21 cellular contexts compared by ENCODE assay signal in genomic region chr12:93683410-93683809, GRCh38. TPM values are rescaled to one million over a fixed set of nuclear protein-coding genes. Genes with fewer than 3 reads are reported as not detected.
DNase-seq lines count a peak whose midpoint lies in the region; ATAC-seq and TF ChIP-seq lines count a peak whose summit lies in the region.
"Had no signal": no experiment of that assay in that cellular context is flagged by ENCODE, and none has a peak within 500 bp of the region (broad histone marks: within the 10 kb centered on the region; RNA-seq: fewer than 3 reads in every experiment).

No MANE protein-coding gene starts in this region.

- no peaks in the 10 kb centered on the region for H3K9me3 Mint-ChIP-seq in WTC11
- H3K9me3 Mint-ChIP-seq: stimulated activated memory B cell treated with anti-CD40 and anti-IgM and Interleukin-4, amounts not matched to agents 10 μg/mL and 1 μg/mL and 100 μg/mL, for 72 hours had no signal

- H3K36me3 ChIP-seq in Loucy (ENCODE audit: insufficient read depth, low read length) = no peaks in the 10 kb centered on the region
- H3K36me3 ChIP-seq in right atrium auricular region = no peaks in the 10 kb centered on the region
- no peaks in the 10 kb centered on the region for H3K36me3 ChIP-seq in skeletal muscle tissue (ENCODE audit: control insufficient read depth in 3 of 3, insufficient read depth in 3 of 3, low read length in 3 of 3)
- H3K36me3 ChIP-seq: neutrophil had no signal

- no peaks in the 10 kb centered on the region for H3K27me3 Mint-ChIP-seq in WTC11 (ENCODE audit: low read depth)
- H3K27me3 Mint-ChIP-seq: activated naive CD8-positive, alpha-beta T cell; B cell; stimulated activated memory B cell treated with anti-CD40 and anti-IgM and Interleukin-4, amounts not matched to agents 10 μg/mL and 1 μg/mL and 100 μg/mL, for 72 hours had no signal

- peak overlapping the region; percentile 90 to 97 for H3K27ac ChIP-seq in right atrium auricular region
- H3K27ac ChIP-seq in skeletal muscle tissue (ENCODE audit: low read depth, low read length) = peak overlapping the region; percentile 69
- H3K27ac ChIP-seq: neutrophil had no signal

- peak; percentile 91 for ATAC-seq in WTC11
- ATAC-seq in GM18502 (IDR thresholded peaks at IDR 0.05; ENCODE audit: poor library complexity, unreplicated experiment) = no peak
- ATAC-seq: mucosa of descending colon; stimulated activated memory B cell treated with anti-CD40 and anti-IgM and Interleukin-4, amounts not matched to agents 10 μg/mL and 1 μg/mL and 100 μg/mL, for 72 hours had no signal

- H3F3A ChIP-seq in Loucy (ENCODE audit: low read depth) = no peaks in the 10 kb centered on the region

- H3K4me3 ChIP-seq in Loucy (ENCODE audit: low read length, poor library complexity, severe bottlenecking) (no peak overlapping the region), right atrium auricular region (no peak overlapping the region), skeletal muscle tissue (ENCODE audit: low read length in 3 of 3) (peak overlapping the region in 2 of 3 donors; percentile 24 to 35)
- H3K4me3 ChIP-seq: mucosa of descending colon had no signal

- DNase-seq in WTC11 (ENCODE audit: low spot score) (peak; percentile 32), right atrium auricular region (ENCODE audit: low spot score) (no peak), mesenteric fat pad (ENCODE audit: low spot score) (no peak), cortex of kidney (lab: John Stamatoyannopoulos, UW) (no peak)
- DNase-seq: activated CD4-positive, CD25-positive, alpha-beta regulatory T cell treated with anti-CD3 and anti-CD28 coated beads, Interleukin-2, amount 50 U/mL, for 72 hours; COR-L47; dermis blood vessel endothelial cell; KG1; mucosa of descending colon; NCI-H1105; NCI-H2107; NCI-H774; T1000; trophoblast cell had no signal

- CTCF ChIA-PET in WTC11 (lab: Charles Lee) = interaction anchor here (0.6 to 1.7 kb wide), 7 partner anchors 18 to 418 kb away, joined by 3 to 11 read pairs (median 4); partner anchors contain the start of gene SOCS2

- H3K79me2 ChIP-seq in Loucy (ENCODE audit: insufficient read depth, low read length) = peaks cover 4% of the 10 kb centered on the region; the same call in 1 of the 2 replicates

- H3K27me3 ChIP-seq in Loucy (ENCODE audit: insufficient read depth, low read length, poor library complexity, severe bottlenecking) (no peaks in the 10 kb centered on the region), right atrium auricular region (no peaks in the 10 kb centered on the region), skeletal muscle tissue (ENCODE audit: control insufficient read depth in 3 of 3, insufficient read depth in 3 of 3, low read length in 3 of 3) (no peaks in the 10 kb centered on the region)
- H3K27me3 ChIP-seq: neutrophil had no signal

- no peak overlapping the region for H2AFZ ChIP-seq in Loucy (ENCODE audit: low read length)

- no peaks in the 10 kb centered on the region for H4K20me1 ChIP-seq in Loucy (ENCODE audit: insufficient read depth, low read length, poor library complexity, severe bottlenecking)

- H3K4me3 Mint-ChIP-seq in WTC11 = no peak overlapping the region
- H3K4me3 Mint-ChIP-seq: activated naive CD8-positive, alpha-beta T cell; B cell; stimulated activated memory B cell treated with anti-CD40 and anti-IgM and Interleukin-4, amounts not matched to agents 10 μg/mL and 1 μg/mL and 100 μg/mL, for 72 hours had no signal

- POLR2A ChIA-PET in WTC11 (lab: Charles Lee) = no interaction called here

- H3K9me2 ChIP-seq in Loucy (replicated peaks; ENCODE audit: low read depth, low read length) = no peaks in the 10 kb centered on the region

- H3K9me3 ChIP-seq in Loucy (ENCODE audit: insufficient read depth, low read depth, low read length) (no peaks in the 10 kb centered on the region), right atrium auricular region (no peaks in the 10 kb centered on the region), skeletal muscle tissue (ENCODE audit: control insufficient read depth in 3 of 3, low read length in 3 of 3) (no peaks in the 10 kb centered on the region)
- H3K9me3 ChIP-seq: mucosa of descending colon, neutrophil had no signal

- H3K9ac ChIP-seq in Loucy (ENCODE audit: low read depth, low read length, poor library complexity, severe bottlenecking) (no peak overlapping the region), skeletal muscle tissue (ENCODE audit: low read depth in 1 of 3, low read length in 3 of 3) (peak overlapping the region; percentile 24 to 73 (median 47))

- no peak overlapping the region for H3K27ac Mint-ChIP-seq in WTC11
- H3K27ac Mint-ChIP-seq: activated naive CD8-positive, alpha-beta T cell; B cell; stimulated activated memory B cell treated with anti-CD40 and anti-IgM and Interleukin-4, amounts not matched to agents 10 μg/mL and 1 μg/mL and 100 μg/mL, for 72 hours had no signal

- H3K4me1 Mint-ChIP-seq in WTC11 = peaks cover 41% of the 10 kb centered on the region

- TF ChIP-seq CTCF in Loucy (conservative IDR thresholded peaks at IDR 0.05; ENCODE audit: low read length) (peak; percentile 27; the same call in 1 of the 2 replicates), WTC11 (IDR thresholded peaks at IDR 0.05) (no peak), right atrium auricular region (IDR thresholded peaks at IDR 0.05) (no peak)

- peaks cover 7% of the 10 kb centered on the region; the same call in 1 of the 2 replicates for H3K36me3 Mint-ChIP-seq in WTC11

- peaks cover 30% of the 10 kb centered on the region for H3K4me1 ChIP-seq in Loucy (ENCODE audit: insufficient read depth, low read length, poor library complexity, severe bottlenecking)
- H3K4me1 ChIP-seq in right atrium auricular region = peaks cover 0 to 57% of the 10 kb centered on the region in 2 donors
- peaks cover 35 to 42% (median 40%) of the 10 kb centered on the region in 3 donors for H3K4me1 ChIP-seq in skeletal muscle tissue (ENCODE audit: control insufficient read depth in 3 of 3, insufficient read depth in 3 of 3, low read length in 3 of 3)

- peak overlapping the region; percentile 27 for H3K4me2 ChIP-seq in Loucy (ENCODE audit: low read depth, low read length, poor library complexity, severe bottlenecking)

TF ChIP-seq in WTC11, 78 proteins besides CTCF, POLR2A, EP300 and RAD21:
- no peak for TF ChIP-seq ZNF281 (CRISPR knock-in tag; IDR thresholded peaks at IDR 0.05)
- TF ChIP-seq GABPB1 (CRISPR knock-in tag; IDR thresholded peaks at IDR 0.05) = no peak
- no peak for TF ChIP-seq PREB (CRISPR knock-in tag; IDR thresholded peaks at IDR 0.05; ENCODE audit: borderline replicate concordance)
- no peak for TF ChIP-seq ZNF396 (CRISPR knock-in tag; IDR thresholded peaks at IDR 0.05; ENCODE audit: borderline replicate concordance)
- TF ChIP-seq ATF1 (CRISPR knock-in tag; IDR thresholded peaks at IDR 0.05) = no peak
- no peak for TF ChIP-seq NR1H2 (CRISPR knock-in tag; IDR thresholded peaks at IDR 0.05)
- TF ChIP-seq NFE2L1 (CRISPR knock-in tag; IDR thresholded peaks at IDR 0.05) = no peak
- no peak for TF ChIP-seq GTF2I (CRISPR knock-in tag; conservative IDR thresholded peaks at IDR 0.05)
- no peak for TF ChIP-seq USF2 (CRISPR knock-in tag; IDR thresholded peaks at IDR 0.05)

RNA-seq across cellular contexts. Expression of gene CRADD, which starts 6.2 kb away (rescaled TPM):
- total RNA-seq in WTC11 (2021) = 7.1 to 11.6 TPM (median 9.1 TPM) in 3 replicates
- 10 to 100 TPM; 56.1 to 94.8 TPM for total RNA-seq in right atrium auricular region
- 18.3 TPM for total RNA-seq in skeletal muscle tissue
- total RNA-seq in mesenteric fat pad = 20.4 TPM

Comparison
In these comparisons a context has a peak if more than half of its experiments do, and no peak if none do; other contexts are left out.
1. H3K4me3 ChIP-seq: peak in skeletal muscle tissue (2 of 3); none in Loucy (single experiment) and right atrium auricular region (0 of 2).